24 cellular contexts compared by ENCODE assay signal in genomic region chr13:104034891-104035290, GRCh38.
DNase-seq lines count a peak whose midpoint lies in the region; ATAC-seq, FAIRE-seq and TF ChIP-seq lines count a peak whose summit lies in the region.
"Had no signal": no experiment of that assay in that cellular context is flagged by ENCODE, and none has a peak within 500 bp of the region (broad histone marks: within the 10 kb centered on the region; RNA-seq: fewer than 3 reads in every experiment).

No MANE protein-coding gene starts in this region.

- H2BK12ac ChIP-seq in neuronal stem cell (ENCODE audit: low read length), result no peak overlapping the region

- no peaks in the 10 kb centered on the region for H3K9me3 Mint-ChIP-seq in glutamatergic neuron (ENCODE audit: unreplicated experiment)

- no peak overlapping the region for H3K27ac ChIP-seq in neuronal stem cell (replicated peaks; ENCODE audit: low read length)
- H3K27ac ChIP-seq: BLaER1 had no signal

- H3K4me2 ChIP-seq in neuronal stem cell (ENCODE audit: insufficient read depth, low read length, poor library complexity, severe bottlenecking), result no peak overlapping the region
- H3K4me2 ChIP-seq: BLaER1 had no signal

- H4K8ac ChIP-seq in neuronal stem cell (ENCODE audit: low read depth, low read length), result no peak overlapping the region

- no peak overlapping the region for H2BK15ac ChIP-seq in neuronal stem cell (ENCODE audit: low read length)

- WGBS in neuronal stem cell (ENCODE audit: extremely low coverage in 2 of 2, insufficient read length in 2 of 2, insufficient replicate concordance in 1 of 2), 2 donors, result no CpG with 5 or more reads among the region's 2 CpGs

- no peak overlapping the region for H3K14ac ChIP-seq in neuronal stem cell (ENCODE audit: low read length)

- FAIRE-seq in bronchial epithelial cell (lab: Jason Lieb, UNC), result no peak
- FAIRE-seq: A204.1, D721Med, G401.6, GM12891, GM18507 had no signal

- no peak for ATAC-seq in HG02759 (IDR thresholded peaks at IDR 0.05; ENCODE audit: unreplicated experiment)

- no peak overlapping the region for H3K18ac ChIP-seq in neuronal stem cell (ENCODE audit: low read length)

- H3K27me3 ChIP-seq in bronchial epithelial cell (ENCODE audit: control insufficient read depth, insufficient read depth, low read length) (no peaks in the 10 kb centered on the region), neuronal stem cell (ENCODE audit: control insufficient read depth in 3 of 3, insufficient read depth in 3 of 3, low read depth in 1 of 3, low read length in 3 of 3) (no peaks in the 10 kb centered on the region)
- H3K27me3 ChIP-seq: BE2C, BLaER1 had no signal

- no peak overlapping the region for H3K4me3 Mint-ChIP-seq in glutamatergic neuron (ENCODE audit: unreplicated experiment)
- H3K4me3 Mint-ChIP-seq: CD14-positive monocyte; CD4-positive, alpha-beta memory T cell; CD4-positive, CD25-positive, alpha-beta regulatory T cell; CD8-positive, alpha-beta memory T cell had no signal

- DNase-seq in bronchial epithelial cell (ENCODE audit: low read depth) (peak; percentile 61), epithelial cell of esophagus (ENCODE audit: low read depth) (peak; percentile 60), neuronal stem cell (ENCODE audit: low spot score) (no peak), glutamatergic neuron (no peak), COLO829 (ENCODE audit: low spot score) (no peak)
- DNase-seq: 8988T; ACHN; BE2C; C1 segment of cervical spinal cord; Caco-2; Calu3; CD4-positive, alpha-beta memory T cell; CD4-positive, CD25-positive, alpha-beta regulatory T cell; CD8-positive, alpha-beta memory T cell; DMS79 treated with DMSO at 0.1 percent for 48 hours; GF-D8 had no signal

- no peaks in the 10 kb centered on the region for H3K4me1 Mint-ChIP-seq in glutamatergic neuron (ENCODE audit: low read depth, unreplicated experiment)
- H3K4me1 Mint-ChIP-seq: CD14-positive monocyte; CD4-positive, alpha-beta memory T cell; CD4-positive, CD25-positive, alpha-beta regulatory T cell; CD8-positive, alpha-beta memory T cell had no signal

- H3K27ac Mint-ChIP-seq in glutamatergic neuron (ENCODE audit: unreplicated experiment), result no peak overlapping the region
- H3K27ac Mint-ChIP-seq: CD14-positive monocyte; CD4-positive, alpha-beta memory T cell; CD4-positive, CD25-positive, alpha-beta regulatory T cell; CD8-positive, alpha-beta memory T cell had no signal

- no peaks in the 10 kb centered on the region for H3K4me1 ChIP-seq in neuronal stem cell (ENCODE audit: control insufficient read depth in 2 of 2, insufficient read depth in 1 of 2, low read depth in 1 of 2, low read length in 2 of 2)
- H3K4me1 ChIP-seq: BE2C, BLaER1, Caco-2 had no signal

- H3K27me3 Mint-ChIP-seq in glutamatergic neuron (ENCODE audit: unreplicated experiment), result no peaks in the 10 kb centered on the region
- H3K27me3 Mint-ChIP-seq: CD4-positive, alpha-beta memory T cell; CD4-positive, CD25-positive, alpha-beta regulatory T cell; CD8-positive, alpha-beta memory T cell had no signal

- TF ChIP-seq CTCF in bronchial epithelial cell (IDR thresholded peaks at IDR 0.05; ENCODE audit: insufficient read depth, low read length, severe bottlenecking) (no peak), epithelial cell of esophagus (IDR thresholded peaks at IDR 0.05; ENCODE audit: insufficient read depth, low read depth, low read length, missing control alignments) (no peak), glutamatergic neuron (IDR thresholded peaks at IDR 0.05; ENCODE audit: partially characterized antibody, unreplicated experiment) (no peak)

- no peak overlapping the region for H3K23ac ChIP-seq in neuronal stem cell (ENCODE audit: low read depth, low read length, poor library complexity)

- no peak overlapping the region for H4K91ac ChIP-seq in neuronal stem cell (ENCODE audit: low read depth, low read length, poor library complexity)

- H3K4me3 ChIP-seq in bronchial epithelial cell (ENCODE audit: low read depth, low read length), result no peak overlapping the region
- no peak overlapping the region for H3K4me3 ChIP-seq in epithelial cell of esophagus (ENCODE audit: low read length)
- no peak overlapping the region for H3K4me3 ChIP-seq in neuronal stem cell (ENCODE audit: low read length in 2 of 2)
- H3K4me3 ChIP-seq: BLaER1 had no signal

- H3K36me3 ChIP-seq in bronchial epithelial cell (ENCODE audit: control insufficient read depth, insufficient read depth, low read length) (no peaks in the 10 kb centered on the region), neuronal stem cell (replicated peaks in 1 of 2; ENCODE audit: control insufficient read depth in 2 of 2, insufficient read depth in 2 of 2, low read length in 2 of 2) (no peaks in the 10 kb centered on the region)
- H3K36me3 ChIP-seq: BE2C, BLaER1 had no signal

- no peak overlapping the region for H3K4ac ChIP-seq in neuronal stem cell (ENCODE audit: low read length)

- H2AK5ac ChIP-seq in neuronal stem cell (ENCODE audit: low read depth, low read length), result no peak overlapping the region

- H3K9ac ChIP-seq in neuronal stem cell (ENCODE audit: low read depth, low read length, poor library complexity), result no peak overlapping the region
- H3K9ac ChIP-seq: BLaER1 had no signal

- no peaks in the 10 kb centered on the region for H3K36me3 Mint-ChIP-seq in glutamatergic neuron (ENCODE audit: unreplicated experiment)
- H3K36me3 Mint-ChIP-seq: CD14-positive monocyte; CD4-positive, alpha-beta memory T cell; CD4-positive, CD25-positive, alpha-beta regulatory T cell; CD8-positive, alpha-beta memory T cell had no signal

- peak overlapping the region; percentile 19 for H2AFZ ChIP-seq in neuronal stem cell (ENCODE audit: low read length)

- H3K79me1 ChIP-seq in neuronal stem cell (ENCODE audit: low read depth, low read length), result no peaks in the 10 kb centered on the region

- no peak overlapping the region for H2BK5ac ChIP-seq in neuronal stem cell (ENCODE audit: low read length)

- H3K9me3 ChIP-seq in neuronal stem cell (replicated peaks in 1 of 2; ENCODE audit: control insufficient read depth in 2 of 2, insufficient read depth in 1 of 2, low read depth in 1 of 2, low read length in 2 of 2), result no peaks in the 10 kb centered on the region
- H3K9me3 ChIP-seq: BE2C, BLaER1, Caco-2 had no signal

- no peak overlapping the region for H2BK120ac ChIP-seq in neuronal stem cell (ENCODE audit: low read depth, low read length)

Comparison
In these comparisons a context has a peak if more than half of its experiments do, and no peak if none do; other contexts are left out.
1. DNase-seq: peak in bronchial epithelial cell (single experiment) and epithelial cell of esophagus (single experiment); none in neuronal stem cell (single experiment), glutamatergic neuron (single experiment) and COLO829 (single experiment).